Comparison of ENCODE assay signal across 1 cellular context in the genomic region with DNA sequence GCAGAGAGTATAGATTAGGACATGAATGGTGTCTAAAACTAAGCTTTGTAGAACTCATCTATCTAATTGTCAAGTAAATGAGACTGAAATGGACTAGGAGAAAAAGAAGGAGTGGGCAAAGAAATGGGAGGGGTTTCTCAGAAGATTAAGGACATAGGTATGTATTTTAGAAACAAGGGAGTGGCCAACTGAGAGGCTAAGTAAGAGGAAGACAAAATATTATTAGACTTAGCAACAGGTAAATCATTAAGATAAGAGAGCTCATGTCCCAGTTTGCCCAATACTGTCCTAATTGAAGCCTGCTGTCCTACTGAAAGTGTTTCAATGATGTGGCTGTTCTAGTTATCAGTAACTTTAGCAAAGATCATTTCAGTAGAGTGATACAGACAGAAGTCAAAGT.
TF ChIP-seq lines count a peak whose summit lies in the region.

No MANE protein-coding gene starts in this region.

TF ChIP-seq in GM12878, 131 proteins besides CTCF, POLR2A, EP300 and RAD21:
- TF ChIP-seq ESRRA (IDR thresholded peaks at IDR 0.05; ENCODE audit: low read length): no peak
- no peak for TF ChIP-seq KDM1A (IDR thresholded peaks at IDR 0.05; ENCODE audit: borderline replicate concordance)
- TF ChIP-seq YY1 (IDR thresholded peaks at IDR 0.05; ENCODE audit: low read depth, low read length): no peak
- no peak for TF ChIP-seq BCL11A (IDR thresholded peaks at IDR 0.05; ENCODE audit: low read depth, low read length)
- no peak for TF ChIP-seq MYB (IDR thresholded peaks at IDR 0.05; ENCODE audit: borderline replicate concordance, low read depth, low read length)
- no peak for TF ChIP-seq RUNX3 (IDR thresholded peaks at IDR 0.05; ENCODE audit: low read length)
- no peak for TF ChIP-seq HDAC2 (IDR thresholded peaks at IDR 0.05)
- TF ChIP-seq, protein P1, sequence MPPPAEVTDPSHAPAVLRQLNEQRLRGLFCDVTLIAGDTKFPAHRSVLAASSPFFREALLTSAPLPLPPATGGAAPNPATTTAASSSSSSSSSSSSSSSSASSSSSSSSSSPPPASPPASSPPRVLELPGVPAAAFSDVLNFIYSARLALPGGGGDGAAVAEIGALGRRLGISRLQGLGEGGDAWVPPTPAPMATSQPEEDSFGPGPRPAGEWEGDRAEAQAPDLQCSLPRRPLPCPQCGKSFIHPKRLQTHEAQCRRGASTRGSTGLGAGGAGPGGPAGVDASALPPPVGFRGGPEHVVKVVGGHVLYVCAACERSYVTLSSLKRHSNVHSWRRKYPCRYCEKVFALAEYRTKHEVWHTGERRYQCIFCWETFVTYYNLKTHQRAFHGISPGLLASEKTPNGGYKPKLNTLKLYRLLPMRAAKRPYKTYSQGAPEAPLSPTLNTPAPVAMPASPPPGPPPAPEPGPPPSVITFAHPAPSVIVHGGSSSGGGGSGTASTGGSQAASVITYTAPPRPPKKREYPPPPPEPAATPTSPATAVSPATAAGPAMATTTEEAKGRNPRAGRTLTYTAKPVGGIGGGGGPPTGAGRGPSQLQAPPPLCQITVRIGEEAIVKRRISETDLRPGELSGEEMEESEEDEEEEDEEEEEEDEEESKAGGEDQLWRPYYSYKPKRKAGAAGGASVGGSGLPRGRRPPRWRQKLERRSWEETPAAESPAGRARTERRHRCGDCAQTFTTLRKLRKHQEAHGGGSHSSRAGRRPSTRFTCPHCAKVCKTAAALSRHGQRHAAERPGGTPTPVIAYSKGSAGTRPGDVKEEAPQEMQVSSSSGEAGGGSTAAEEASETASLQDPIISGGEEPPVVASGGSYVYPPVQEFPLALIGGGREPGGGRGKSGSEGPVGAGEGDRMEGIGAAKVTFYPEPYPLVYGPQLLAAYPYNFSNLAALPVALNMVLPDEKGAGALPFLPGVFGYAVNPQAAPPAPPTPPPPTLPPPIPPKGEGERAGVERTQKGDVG (CRISPR knock-in tag; IDR thresholded peaks at IDR 0.05): no peak
- TF ChIP-seq, protein P2, sequence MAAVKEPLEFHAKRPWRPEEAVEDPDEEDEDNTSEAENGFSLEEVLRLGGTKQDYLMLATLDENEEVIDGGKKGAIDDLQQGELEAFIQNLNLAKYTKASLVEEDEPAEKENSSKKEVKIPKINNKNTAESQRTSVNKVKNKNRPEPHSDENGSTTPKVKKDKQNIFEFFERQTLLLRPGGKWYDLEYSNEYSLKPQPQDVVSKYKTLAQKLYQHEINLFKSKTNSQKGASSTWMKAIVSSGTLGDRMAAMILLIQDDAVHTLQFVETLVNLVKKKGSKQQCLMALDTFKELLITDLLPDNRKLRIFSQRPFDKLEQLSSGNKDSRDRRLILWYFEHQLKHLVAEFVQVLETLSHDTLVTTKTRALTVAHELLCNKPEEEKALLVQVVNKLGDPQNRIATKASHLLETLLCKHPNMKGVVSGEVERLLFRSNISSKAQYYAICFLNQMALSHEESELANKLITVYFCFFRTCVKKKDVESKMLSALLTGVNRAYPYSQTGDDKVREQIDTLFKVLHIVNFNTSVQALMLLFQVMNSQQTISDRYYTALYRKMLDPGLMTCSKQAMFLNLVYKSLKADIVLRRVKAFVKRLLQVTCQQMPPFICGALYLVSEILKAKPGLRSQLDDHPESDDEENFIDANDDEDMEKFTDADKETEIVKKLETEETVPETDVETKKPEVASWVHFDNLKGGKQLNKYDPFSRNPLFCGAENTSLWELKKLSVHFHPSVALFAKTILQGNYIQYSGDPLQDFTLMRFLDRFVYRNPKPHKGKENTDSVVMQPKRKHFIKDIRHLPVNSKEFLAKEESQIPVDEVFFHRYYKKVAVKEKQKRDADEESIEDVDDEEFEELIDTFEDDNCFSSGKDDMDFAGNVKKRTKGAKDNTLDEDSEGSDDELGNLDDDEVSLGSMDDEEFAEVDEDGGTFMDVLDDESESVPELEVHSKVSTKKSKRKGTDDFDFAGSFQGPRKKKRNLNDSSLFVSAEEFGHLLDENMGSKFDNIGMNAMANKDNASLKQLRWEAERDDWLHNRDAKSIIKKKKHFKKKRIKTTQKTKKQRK (IDR thresholded peaks at IDR 0.05; ENCODE audit: low read depth, low read length): no peak
- TF ChIP-seq, protein P3, sequence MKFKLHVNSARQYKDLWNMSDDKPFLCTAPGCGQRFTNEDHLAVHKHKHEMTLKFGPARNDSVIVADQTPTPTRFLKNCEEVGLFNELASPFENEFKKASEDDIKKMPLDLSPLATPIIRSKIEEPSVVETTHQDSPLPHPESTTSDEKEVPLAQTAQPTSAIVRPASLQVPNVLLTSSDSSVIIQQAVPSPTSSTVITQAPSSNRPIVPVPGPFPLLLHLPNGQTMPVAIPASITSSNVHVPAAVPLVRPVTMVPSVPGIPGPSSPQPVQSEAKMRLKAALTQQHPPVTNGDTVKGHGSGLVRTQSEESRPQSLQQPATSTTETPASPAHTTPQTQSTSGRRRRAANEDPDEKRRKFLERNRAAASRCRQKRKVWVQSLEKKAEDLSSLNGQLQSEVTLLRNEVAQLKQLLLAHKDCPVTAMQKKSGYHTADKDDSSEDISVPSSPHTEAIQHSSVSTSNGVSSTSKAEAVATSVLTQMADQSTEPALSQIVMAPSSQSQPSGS (IDR thresholded peaks at IDR 0.05; ENCODE audit: low read length): no peak
- no peak for TF ChIP-seq ATF7 (IDR thresholded peaks at IDR 0.05; ENCODE audit: low read depth)
- no peak for TF ChIP-seq PKNOX1 (IDR thresholded peaks at IDR 0.05)
- no peak for TF ChIP-seq NRF1 (conservative IDR thresholded peaks at IDR 0.05; ENCODE audit: low read depth, low read length)
- no peak for TF ChIP-seq BRCA1 (IDR thresholded peaks at IDR 0.05; ENCODE audit: low read depth, low read length)
- TF ChIP-seq BHLHE40 (IDR thresholded peaks at IDR 0.05; ENCODE audit: borderline replicate concordance in 1 of 2, low read depth in 2 of 2, low read length in 1 of 2): no peak
- TF ChIP-seq ZBED1 (IDR thresholded peaks at IDR 0.05; ENCODE audit: borderline replicate concordance): no peak
- TF ChIP-seq, protein P4, sequence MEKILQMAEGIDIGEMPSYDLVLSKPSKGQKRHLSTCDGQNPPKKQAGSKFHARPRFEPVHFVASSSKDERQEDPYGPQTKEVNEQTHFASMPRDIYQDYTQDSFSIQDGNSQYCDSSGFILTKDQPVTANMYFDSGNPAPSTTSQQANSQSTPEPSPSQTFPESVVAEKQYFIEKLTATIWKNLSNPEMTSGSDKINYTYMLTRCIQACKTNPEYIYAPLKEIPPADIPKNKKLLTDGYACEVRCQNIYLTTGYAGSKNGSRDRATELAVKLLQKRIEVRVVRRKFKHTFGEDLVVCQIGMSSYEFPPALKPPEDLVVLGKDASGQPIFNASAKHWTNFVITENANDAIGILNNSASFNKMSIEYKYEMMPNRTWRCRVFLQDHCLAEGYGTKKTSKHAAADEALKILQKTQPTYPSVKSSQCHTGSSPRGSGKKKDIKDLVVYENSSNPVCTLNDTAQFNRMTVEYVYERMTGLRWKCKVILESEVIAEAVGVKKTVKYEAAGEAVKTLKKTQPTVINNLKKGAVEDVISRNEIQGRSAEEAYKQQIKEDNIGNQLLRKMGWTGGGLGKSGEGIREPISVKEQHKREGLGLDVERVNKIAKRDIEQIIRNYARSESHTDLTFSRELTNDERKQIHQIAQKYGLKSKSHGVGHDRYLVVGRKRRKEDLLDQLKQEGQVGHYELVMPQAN (conservative IDR thresholded peaks at IDR 0.05): no peak
- TF ChIP-seq, protein P5, sequence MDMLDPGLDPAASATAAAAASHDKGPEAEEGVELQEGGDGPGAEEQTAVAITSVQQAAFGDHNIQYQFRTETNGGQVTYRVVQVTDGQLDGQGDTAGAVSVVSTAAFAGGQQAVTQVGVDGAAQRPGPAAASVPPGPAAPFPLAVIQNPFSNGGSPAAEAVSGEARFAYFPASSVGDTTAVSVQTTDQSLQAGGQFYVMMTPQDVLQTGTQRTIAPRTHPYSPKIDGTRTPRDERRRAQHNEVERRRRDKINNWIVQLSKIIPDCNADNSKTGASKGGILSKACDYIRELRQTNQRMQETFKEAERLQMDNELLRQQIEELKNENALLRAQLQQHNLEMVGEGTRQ (IDR thresholded peaks at IDR 0.05; ENCODE audit: borderline replicate concordance, low read depth, low read length): no peak
- TF ChIP-seq, protein P6, sequence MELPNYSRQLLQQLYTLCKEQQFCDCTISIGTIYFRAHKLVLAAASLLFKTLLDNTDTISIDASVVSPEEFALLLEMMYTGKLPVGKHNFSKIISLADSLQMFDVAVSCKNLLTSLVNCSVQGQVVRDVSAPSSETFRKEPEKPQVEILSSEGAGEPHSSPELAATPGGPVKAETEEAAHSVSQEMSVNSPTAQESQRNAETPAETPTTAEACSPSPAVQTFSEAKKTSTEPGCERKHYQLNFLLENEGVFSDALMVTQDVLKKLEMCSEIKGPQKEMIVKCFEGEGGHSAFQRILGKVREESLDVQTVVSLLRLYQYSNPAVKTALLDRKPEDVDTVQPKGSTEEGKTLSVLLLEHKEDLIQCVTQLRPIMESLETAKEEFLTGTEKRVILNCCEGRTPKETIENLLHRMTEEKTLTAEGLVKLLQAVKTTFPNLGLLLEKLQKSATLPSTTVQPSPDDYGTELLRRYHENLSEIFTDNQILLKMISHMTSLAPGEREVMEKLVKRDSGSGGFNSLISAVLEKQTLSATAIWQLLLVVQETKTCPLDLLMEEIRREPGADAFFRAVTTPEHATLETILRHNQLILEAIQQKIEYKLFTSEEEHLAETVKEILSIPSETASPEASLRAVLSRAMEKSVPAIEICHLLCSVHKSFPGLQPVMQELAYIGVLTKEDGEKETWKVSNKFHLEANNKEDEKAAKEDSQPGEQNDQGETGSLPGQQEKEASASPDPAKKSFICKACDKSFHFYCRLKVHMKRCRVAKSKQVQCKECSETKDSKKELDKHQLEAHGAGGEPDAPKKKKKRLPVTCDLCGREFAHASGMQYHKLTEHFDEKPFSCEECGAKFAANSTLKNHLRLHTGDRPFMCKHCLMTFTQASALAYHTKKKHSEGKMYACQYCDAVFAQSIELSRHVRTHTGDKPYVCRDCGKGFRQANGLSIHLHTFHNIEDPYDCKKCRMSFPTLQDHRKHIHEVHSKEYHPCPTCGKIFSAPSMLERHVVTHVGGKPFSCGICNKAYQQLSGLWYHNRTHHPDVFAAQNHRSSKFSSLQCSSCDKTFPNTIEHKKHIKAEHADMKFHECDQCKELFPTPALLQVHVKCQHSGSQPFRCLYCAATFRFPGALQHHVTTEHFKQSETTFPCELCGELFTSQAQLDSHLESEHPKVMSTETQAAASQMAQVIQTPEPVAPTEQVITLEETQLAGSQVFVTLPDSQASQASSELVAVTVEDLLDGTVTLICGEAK (IDR thresholded peaks at IDR 0.05; ENCODE audit: borderline replicate concordance): no peak
TF ChIP-seq in GM12878: peak in this region for 0.
